1 cellular context compared by ENCODE assay signal in genomic region chr17:82871776-82872561, GRCh38.
TF ChIP-seq lines count a peak whose summit lies in the region.

No MANE protein-coding gene starts in this region.

TF ChIP-seq in SK-N-SH treated with all-trans-retinoic acid at 6 μM for 48 hours, 23 proteins besides CTCF, POLR2A, EP300 and RAD21 (continued from another document):
- no peak for TF ChIP-seq ZNF565 (CRISPR knock-in tag; conservative IDR thresholded peaks at IDR 0.05; ENCODE audit: low read depth)
- no peak for TF ChIP-seq TSHZ2 (CRISPR knock-in tag; IDR thresholded peaks at IDR 0.05)
- TF ChIP-seq ISL1 (CRISPR knock-in tag; IDR thresholded peaks at IDR 0.05), result no peak
- TF ChIP-seq PPARA (CRISPR knock-in tag; IDR thresholded peaks at IDR 0.05; ENCODE audit: borderline replicate concordance), result no peak
- TF ChIP-seq CSDC2 (CRISPR knock-in tag; IDR thresholded peaks at IDR 0.05), result no peak
- no peak for TF ChIP-seq POU6F1 (CRISPR knock-in tag; IDR thresholded peaks at IDR 0.05; ENCODE audit: borderline replicate concordance, low read depth)
- TF ChIP-seq ZNF8 (CRISPR knock-in tag; IDR thresholded peaks at IDR 0.05), result no peak
- TF ChIP-seq OSR1 (CRISPR knock-in tag; IDR thresholded peaks at IDR 0.05), result no peak
- TF ChIP-seq TOX (CRISPR knock-in tag; IDR thresholded peaks at IDR 0.05; ENCODE audit: borderline replicate concordance), result no peak
- no peak for TF ChIP-seq GLIS3 (CRISPR knock-in tag; IDR thresholded peaks at IDR 0.05)
- TF ChIP-seq ARNTL (CRISPR knock-in tag; IDR thresholded peaks at IDR 0.05; ENCODE audit: borderline replicate concordance, low read depth), result no peak
